In genomic region chr13:109154546-109154945, GRCh38 we compare ENCODE assay signal across 1 cellular context.
TF ChIP-seq lines count a peak whose summit lies in the region.

No MANE protein-coding gene starts in this region.

TF ChIP-seq in H1, 55 proteins besides CTCF, POLR2A, EP300 and RAD21:
- TF ChIP-seq PHF8 (conservative IDR thresholded peaks at IDR 0.05; ENCODE audit: low read depth, low read length) = no peak
- no peak for TF ChIP-seq TAF7 (optimal IDR thresholded peaks at IDR 0.05; ENCODE audit: borderline replicate concordance, low read depth, low read length)
- TF ChIP-seq CHD7 (IDR thresholded peaks at IDR 0.05; ENCODE audit: insufficient replicate concordance, low read length) = no peak
- TF ChIP-seq POLR2AphosphoS5 (IDR thresholded peaks at IDR 0.05; ENCODE audit: low read depth, low read length) = no peak
- TF ChIP-seq CHD1 (IDR thresholded peaks at IDR 0.05; ENCODE audit: low read depth, low read length) = no peak
- no peak for TF ChIP-seq USF2 (IDR thresholded peaks at IDR 0.05; ENCODE audit: low read length)
- TF ChIP-seq BRCA1 (IDR thresholded peaks at IDR 0.05; ENCODE audit: low read depth, low read length) = no peak
- TF ChIP-seq SP4 (IDR thresholded peaks at IDR 0.05; ENCODE audit: low read length) = no peak
- no peak for TF ChIP-seq SAP30 (IDR thresholded peaks at IDR 0.05; ENCODE audit: insufficient read depth, insufficient replicate concordance, low read length)
- TF ChIP-seq KDM4A (IDR thresholded peaks at IDR 0.05; ENCODE audit: low read depth, low read length, severe bottlenecking) = no peak
